Comparison of ENCODE assay signal across 8 cellular contexts in genomic region chr10:86688398-86688921, GRCh38. TPM values are rescaled to one million over a fixed set of nuclear protein-coding genes. Genes with fewer than 3 reads are reported as not detected.
DNase-seq lines count a peak whose midpoint lies in the region; ATAC-seq and TF ChIP-seq lines count a peak whose summit lies in the region.

No MANE protein-coding gene starts in this region.

- no peak overlapping the region for H3K27ac Mint-ChIP-seq in stimulated activated memory B cell treated with anti-CD40 and anti-IgM and Interleukin-4, amounts not matched to agents 10 μg/mL and 1 μg/mL and 100 μg/mL, for 72 hours

- no peak overlapping the region for H3K4me2 ChIP-seq in mesendoderm (ENCODE audit: low read length)

- H3K4me3 ChIP-seq in AG04450 (ENCODE audit: low read depth, low read length) (no peak overlapping the region), mesendoderm (ENCODE audit: low read length) (no peak overlapping the region)

- peaks cover 3% of the 10 kb centered on the region for H3K4me1 ChIP-seq in mesendoderm (ENCODE audit: control insufficient read depth, low read depth, low read length)

- H3K4me3 Mint-ChIP-seq in stimulated activated memory B cell treated with anti-CD40 and anti-IgM and Interleukin-4, amounts not matched to agents 10 μg/mL and 1 μg/mL and 100 μg/mL, for 72 hours = peak overlapping the region; percentile 30

- H2BK15ac ChIP-seq in mesendoderm (replicated peaks; ENCODE audit: low read depth) = no peak overlapping the region

- H3K79me1 ChIP-seq in mesendoderm (ENCODE audit: low read length) = no peaks in the 10 kb centered on the region

- no peaks in the 10 kb centered on the region for H3K36me3 Mint-ChIP-seq in stimulated activated memory B cell treated with anti-CD40 and anti-IgM and Interleukin-4, amounts not matched to agents 10 μg/mL and 1 μg/mL and 100 μg/mL, for 72 hours

- H3K9me3 ChIP-seq in AG04450 (ENCODE audit: control insufficient read depth, insufficient read depth, low read length) = peaks cover 4% of the 10 kb centered on the region; the same call in 1 of the 2 replicates

- no peak for TF ChIP-seq POLR2A in GM18505 (IDR thresholded peaks at IDR 0.05; ENCODE audit: borderline replicate concordance, extremely low read depth, insufficient read depth, insufficient read length)

- H3K9me3 Mint-ChIP-seq in stimulated activated memory B cell treated with anti-CD40 and anti-IgM and Interleukin-4, amounts not matched to agents 10 μg/mL and 1 μg/mL and 100 μg/mL, for 72 hours = no peaks in the 10 kb centered on the region

- H3K23ac ChIP-seq in mesendoderm (ENCODE audit: low read length) = no peak overlapping the region

- no peak overlapping the region for H2BK5ac ChIP-seq in mesendoderm (ENCODE audit: low read length)

- H3K56ac ChIP-seq in mesendoderm (ENCODE audit: low read length) = peak overlapping the region; percentile 49

- WGBS in mesendoderm (ENCODE audit: extremely low coverage, insufficient coverage, low lambda C conversion rate) = no CpG with 5 or more reads among the region's 8 CpGs

- H3K27me3 Mint-ChIP-seq in stimulated activated memory B cell treated with anti-CD40 and anti-IgM and Interleukin-4, amounts not matched to agents 10 μg/mL and 1 μg/mL and 100 μg/mL, for 72 hours = peaks cover 10% of the 10 kb centered on the region

- no peak overlapping the region for H3K9ac ChIP-seq in mesendoderm (ENCODE audit: low read length)

- no peak overlapping the region for H4K8ac ChIP-seq in mesendoderm (ENCODE audit: low read depth, low read length)

- peak; percentile 77 for ATAC-seq in GM18505 (IDR thresholded peaks at IDR 0.05; ENCODE audit: unreplicated experiment)
- peak; percentile 84 for ATAC-seq in HG02981 (IDR thresholded peaks at IDR 0.05; ENCODE audit: unreplicated experiment)
- ATAC-seq in stimulated activated memory B cell treated with anti-CD40 and anti-IgM and Interleukin-4, amounts not matched to agents 10 μg/mL and 1 μg/mL and 100 μg/mL, for 72 hours = peak; percentile 70

- no peak overlapping the region for H3K18ac ChIP-seq in mesendoderm (ENCODE audit: low read length)

- H3K4me1 Mint-ChIP-seq in stimulated activated memory B cell treated with anti-CD40 and anti-IgM and Interleukin-4, amounts not matched to agents 10 μg/mL and 1 μg/mL and 100 μg/mL, for 72 hours = peaks cover 15% of the 10 kb centered on the region

- no peak overlapping the region for H2BK120ac ChIP-seq in mesendoderm (ENCODE audit: low read depth, low read length)

- no peak overlapping the region for H2AK5ac ChIP-seq in mesendoderm (ENCODE audit: low read length)

- POLR2A ChIA-PET in AG04450 (lab: Yijun Ruan, JAX) = no interaction called here

- no peaks in the 10 kb centered on the region for H3K79me2 ChIP-seq in mesendoderm (ENCODE audit: control insufficient read depth, insufficient read depth, low read length)

- H3K27ac ChIP-seq in AG04450 (ENCODE audit: low read depth, low read length) = peak overlapping the region; percentile 80
- no peak overlapping the region for H3K27ac ChIP-seq in mesendoderm (ENCODE audit: low read depth, low read length)

- H3K27me3 ChIP-seq in AG04450 (ENCODE audit: control insufficient read depth, insufficient read depth, low read length) (peaks cover 3% of the 10 kb centered on the region), mesendoderm (ENCODE audit: insufficient read depth, low read length, poor library complexity) (no peaks in the 10 kb centered on the region)

- H3K4ac ChIP-seq in mesendoderm (ENCODE audit: low read depth, low read length) = no peak overlapping the region

- no peaks in the 10 kb centered on the region for H3K36me3 ChIP-seq in mesendoderm (ENCODE audit: control insufficient read depth, insufficient read depth, low read length)

- DNase-seq in AG04450 (ENCODE audit: low read depth, low spot score) = peak; percentile 58
- peak; percentile 29 for DNase-seq in NCI-H345 treated with DMSO at 0.1 percent for 48 hours (lab: John Stamatoyannopoulos, UW; ENCODE audit: unreplicated experiment)
- DNase-seq in activated CD4-positive, alpha-beta T cell treated with anti-CD3 and anti-CD28 coated beads, Interleukin-2, amount 50 U/mL, for 24 hours (ENCODE audit: low read depth in 1 of 2, low spot score in 1 of 2) = peak; percentile 24 to 45
- DNase-seq in effector CD8-positive, alpha-beta T cell (lab: John Stamatoyannopoulos, UW) = peak; percentile 8
- peak; percentile 87 for DNase-seq in mesendoderm

- peak; percentile 90 for TF ChIP-seq CTCF in AG04450 (IDR thresholded peaks at IDR 0.05; ENCODE audit: low read depth, low read length)

- CTCF ChIA-PET in AG04450 (lab: Charles Lee) = interaction anchor here (0.5 to 2.2 kb wide), 20 partner anchors 9 to 1125 kb away, joined by 3 to 9 read pairs (median 4); partner anchors contain the start of genes ADIRF, LDB3 and MMRN2

- H4K5ac ChIP-seq in mesendoderm (ENCODE audit: low read length) = no peak overlapping the region

RNA-seq across cellular contexts. Expression of gene LDB3, which starts 20.1 kb away (rescaled TPM):
- 0.46 and 0.60 TPM in 2 replicates for polyA plus RNA-seq in AG04450 (2011; rRNA removed)
- polyA minus RNA-seq in AG04450 (2011; rRNA and poly(A)+ RNA removed) = 0.48 and 1.7 TPM in 2 replicates
- polyA plus RNA-seq in mesendoderm (2013, experiment 1 of 2) = 0.51 TPM
- polyA plus RNA-seq in mesendoderm (2013, experiment 2 of 2) = 0.59 TPM

RNA-seq across cellular contexts. Expression of gene OPN4, which starts 34.1 kb away (rescaled TPM):
- polyA plus RNA-seq in AG04450 (2011; rRNA removed) = not detected in 2 replicates
- polyA minus RNA-seq in AG04450 (2011; rRNA and poly(A)+ RNA removed) = not detected in 2 replicates
- not detected for polyA plus RNA-seq in mesendoderm (2013, experiment 1 of 2)
- polyA plus RNA-seq in mesendoderm (2013, experiment 2 of 2) = not detected

Comparison
In these comparisons a context has a peak if more than half of its experiments do, and no peak if none do; other contexts are left out.
1. DNase-seq: peak in every context shown above with its lines; median percentile 87 in mesendoderm; 58 in AG04450; 34 in activated CD4-positive, alpha-beta T cell treated with anti-CD3 and anti-CD28 coated beads, Interleukin-2, amount 50 U/mL, for 24 hours; 29 in NCI-H345 treated with DMSO at 0.1 percent for 48 hours; 8 in effector CD8-positive, alpha-beta T cell.